Comparison of ENCODE assay signal across 9 cellular contexts in the genomic region with DNA sequence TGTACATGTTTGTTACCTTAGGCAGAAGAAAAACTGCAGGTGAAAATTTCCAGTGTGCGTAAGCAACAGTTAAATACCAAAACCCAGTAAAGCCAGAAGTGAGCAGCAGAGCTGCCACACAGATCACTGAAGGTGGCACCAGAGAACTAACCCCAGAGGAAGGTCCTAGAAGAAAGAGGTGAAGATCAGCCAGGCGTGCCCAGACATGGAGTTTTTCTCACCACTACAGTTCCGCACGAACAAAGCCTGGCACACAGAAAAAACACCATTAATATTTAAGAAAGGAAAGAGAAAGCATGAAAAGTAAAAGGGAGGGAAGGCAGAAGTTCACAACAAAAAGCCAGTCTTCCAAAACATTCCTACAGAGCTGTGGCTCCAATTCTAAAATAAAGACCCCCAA.
A peak's percentile ranks its signal among the peaks of the same experiment; 100 is the strongest.
DNase-seq lines count a peak whose midpoint lies in the region; ATAC-seq and TF ChIP-seq lines count a peak whose summit lies in the region.
"Had no signal": no experiment of that assay in that cellular context is flagged by ENCODE, and none has a peak within 500 bp of the region (broad histone marks: within the 10 kb centered on the region; RNA-seq: fewer than 3 reads in every experiment).

No MANE protein-coding gene starts in this region.

- dilution Hi-C loops in mammary epithelial cell (cut with HindIII; ENCODE audit: low sequenced_read_pairs), result no loop called here

- H3K9me3 Mint-ChIP-seq in endothelial cell (ENCODE audit: unreplicated experiment), result no peaks in the 10 kb centered on the region

- no peak overlapping the region for H3K4me3 Mint-ChIP-seq in endothelial cell (ENCODE audit: unreplicated experiment)

- TF ChIP-seq CTCF in GM12864 (IDR thresholded peaks at IDR 0.05; ENCODE audit: low read depth, low read length, missing control alignments) (peak; percentile 30), mammary epithelial cell (conservative IDR thresholded peaks at IDR 0.05 in 1 of 2, IDR thresholded peaks at IDR 0.05 in 1 of 2; ENCODE audit: extremely low read depth in 1 of 2, insufficient read depth in 1 of 2, low read depth in 1 of 2, low read length in 2 of 2) (peak; percentile 23 to 69), endothelial cell (IDR thresholded peaks at IDR 0.05; ENCODE audit: unreplicated experiment) (no peak)

- no peaks in the 10 kb centered on the region for H3K27me3 ChIP-seq in mammary epithelial cell (ENCODE audit: insufficient read depth, low read length)

- peaks cover 11% of the 10 kb centered on the region for H3K4me1 Mint-ChIP-seq in endothelial cell (ENCODE audit: unreplicated experiment)

- peaks cover 1% of the 10 kb centered on the region for H3K27me3 Mint-ChIP-seq in endothelial cell (ENCODE audit: unreplicated experiment)

- no peaks in the 10 kb centered on the region for H3K36me3 ChIP-seq in mammary epithelial cell (ENCODE audit: insufficient read depth, low read length)

- in situ Hi-C loops in mammary epithelial cell (cut with MboI; ENCODE audit: low sequenced_read_pairs in 2 of 2), result no loop called here

- H3K9ac ChIP-seq in mammary epithelial cell (ENCODE audit: insufficient read depth, low read length), result no peak overlapping the region

- H3K4me1 ChIP-seq in mammary epithelial cell (ENCODE audit: insufficient read depth, low read length), result peaks cover 2% of the 10 kb centered on the region

- no peak overlapping the region for H3K27ac Mint-ChIP-seq in endothelial cell (ENCODE audit: unreplicated experiment)

- WGBS in mammary epithelial cell (ENCODE audit: low coverage, missing lambda C conversion rate), result 9% methylated on average over 4 of the region's 4 CpGs

- ATAC-seq in GM19452 (IDR thresholded peaks at IDR 0.05; ENCODE audit: unreplicated experiment) (peak; percentile 81), HG03108 (IDR thresholded peaks at IDR 0.05; ENCODE audit: unreplicated experiment) (peak; percentile 82)

- CTCF ChIA-PET in mammary epithelial cell (lab: Charles Lee; ENCODE audit: low non-redundant PET), result no interaction called here

- H2AFZ ChIP-seq in mammary epithelial cell (ENCODE audit: low read depth, low read length), result peak overlapping the region; percentile 58

- peak overlapping the region; percentile 46 for H3K27ac ChIP-seq in mammary epithelial cell (ENCODE audit: insufficient read depth, low read depth, low read length)

- H3K79me2 ChIP-seq in mammary epithelial cell (ENCODE audit: insufficient read depth, low read length), result no peaks in the 10 kb centered on the region

- no peaks in the 10 kb centered on the region for H4K20me1 ChIP-seq in mammary epithelial cell (ENCODE audit: insufficient read depth, low read length)

- peak overlapping the region; percentile 55 for H3K4me2 ChIP-seq in mammary epithelial cell (ENCODE audit: insufficient read depth, low read depth, low read length)

- H3K36me3 Mint-ChIP-seq in endothelial cell (ENCODE audit: low read depth, unreplicated experiment), result no peaks in the 10 kb centered on the region

- intact Hi-C loops in mammary epithelial cell (cut with micrococcal nuclease), result loop anchor here (2.0 kb wide), 1 partner anchor 33 kb away; no protein-coding TSS in a partner anchor

- H3K4me3 ChIP-seq in GM12864 (ENCODE audit: low read depth, low read length), result no peak overlapping the region
- H3K4me3 ChIP-seq in mammary epithelial cell (replicated peaks in 1 of 3; ENCODE audit: insufficient read depth in 1 of 3, low read depth in 2 of 3, low read length in 3 of 3), result peak overlapping the region in 1 of 3 experiments; percentile 36

- DNase-seq in GM12864 (ENCODE audit: low read depth), result peak; percentile 27
- peak; percentile 79 for DNase-seq in mammary epithelial cell
- no peak for DNase-seq in endothelial cell (ENCODE audit: low spot score)
- DNase-seq in activated effector memory CD4-positive, alpha-beta T cell treated with anti-CD3 and anti-CD28 coated beads, Interleukin-2, amount 50 U/mL, for 16 hours, result no peak
- DNase-seq in nucleus accumbens (lab: John Stamatoyannopoulos, UW), result no peak
- DNase-seq in stimulated activated CD8-positive, alpha-beta memory T cell treated with anti-CD3 and anti-CD28 coated beads, Interleukin-4, amount 100 ng/mL, for 48 hours, result no peak
- DNase-seq: head of caudate nucleus had no signal

- BruUV-seq in mammary epithelial cell (replicated peaks; lab: Mats Ljungman, UMichigan), result no TSS peak

- H3K9me3 ChIP-seq in mammary epithelial cell (replicated peaks; ENCODE audit: insufficient read depth, low read length), result no peaks in the 10 kb centered on the region

Comparison
In these comparisons a context has a peak if more than half of its experiments do, and no peak if none do; other contexts are left out.
1. DNase-seq: peak in GM12864 (single experiment) and mammary epithelial cell (single experiment); none in endothelial cell (single experiment), activated effector memory CD4-positive, alpha-beta T cell treated with anti-CD3 and anti-CD28 coated beads, Interleukin-2, amount 50 U/mL, for 16 hours (single experiment), nucleus accumbens (0 of 56) and stimulated activated CD8-positive, alpha-beta memory T cell treated with anti-CD3 and anti-CD28 coated beads, Interleukin-4, amount 100 ng/mL, for 48 hours (single experiment).